In the genomic region with DNA sequence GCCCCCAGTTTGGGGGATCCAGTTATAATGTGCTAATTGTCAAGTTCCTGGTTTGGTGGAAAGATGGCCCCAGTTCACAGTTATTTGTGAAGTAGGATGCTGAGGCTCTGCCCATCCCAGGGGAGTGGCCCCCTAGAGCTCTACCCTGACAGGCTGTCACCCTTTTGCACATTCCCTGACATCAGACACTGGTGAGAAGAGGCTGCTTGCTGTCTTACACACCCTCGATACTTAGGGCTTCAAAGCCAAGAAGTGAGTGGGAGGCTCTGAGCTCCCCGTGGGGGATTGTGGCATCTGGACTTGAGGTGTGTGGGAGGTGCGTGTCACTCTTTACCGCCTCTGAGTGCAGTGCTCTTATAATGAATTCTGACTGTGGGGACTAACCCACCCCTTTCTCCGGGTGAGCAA, we compare ENCODE assay signal across 7 cellular contexts.
DNase-seq lines count a peak whose midpoint lies in the region; ATAC-seq and TF ChIP-seq lines count a peak whose summit lies in the region.

No MANE protein-coding gene starts in this region.

- CTCF ChIA-PET in activated CD8-positive, alpha-beta T cell treated with anti-CD3 and anti-CD28 coated beads, Interleukin-2, amount 10 ng/mL, durations not matched to agents 7 days and 5 days (lab: Charles Lee) = no interaction called here
- CTCF ChIA-PET in PC-3 (lab: Charles Lee) = no interaction called here

- H2AFZ ChIP-seq in PC-3 (ENCODE audit: low read length) = no peak overlapping the region

- H3K36me3 Mint-ChIP-seq in activated CD8-positive, alpha-beta T cell treated with anti-CD3 and anti-CD28 coated beads, Interleukin-2, amount 10 ng/mL, durations not matched to agents 7 days and 5 days (ENCODE audit: low read depth) = peaks cover 60% of the 10 kb centered on the region
- H3K36me3 Mint-ChIP-seq in osteocyte (ENCODE audit: unreplicated experiment) = no peaks in the 10 kb centered on the region

- no peak overlapping the region for H3K4me2 ChIP-seq in PC-3 (ENCODE audit: low read length)

- H3K9me2 ChIP-seq in PC-3 (replicated peaks; ENCODE audit: low read length) = no peaks in the 10 kb centered on the region

- no peak overlapping the region for H3K4me3 ChIP-seq in PC-3 (ENCODE audit: low read length)

- H4K20me1 ChIP-seq in PC-3 (ENCODE audit: low read length) = no peaks in the 10 kb centered on the region

- no peaks in the 10 kb centered on the region for H3K27me3 ChIP-seq in PC-3 (ENCODE audit: low read length)

- POLR2A ChIA-PET in activated CD8-positive, alpha-beta T cell treated with anti-CD3 and anti-CD28 coated beads, Interleukin-2, amount 10 ng/mL, durations not matched to agents 7 days and 5 days (lab: Charles Lee) = no interaction called here
- POLR2A ChIA-PET in PC-3 (lab: Charles Lee; ENCODE audit: unreplicated experiment) = no interaction called here

- peak; percentile 86 for ATAC-seq in GM19035 (IDR thresholded peaks at IDR 0.05; ENCODE audit: unreplicated experiment)
- peak; percentile 71 for ATAC-seq in HG02970 (IDR thresholded peaks at IDR 0.05; ENCODE audit: low FRiP score, unreplicated experiment)
- ATAC-seq in activated CD8-positive, alpha-beta T cell treated with anti-CD3 and anti-CD28 coated beads, Interleukin-2, amount 10 ng/mL, durations not matched to agents 7 days and 5 days = peak; percentile 72
- no peak for ATAC-seq in PC-3
- no peak for ATAC-seq in esophagus mucosa

- H3K79me2 ChIP-seq in PC-3 (ENCODE audit: low read length) = no peaks in the 10 kb centered on the region

- peak overlapping the region; percentile 36 for H3K27ac Mint-ChIP-seq in activated CD8-positive, alpha-beta T cell treated with anti-CD3 and anti-CD28 coated beads, Interleukin-2, amount 10 ng/mL, durations not matched to agents 7 days and 5 days
- no peak overlapping the region for H3K27ac Mint-ChIP-seq in osteocyte (ENCODE audit: unreplicated experiment)

- peaks cover 23% of the 10 kb centered on the region for H3K4me1 Mint-ChIP-seq in activated CD8-positive, alpha-beta T cell treated with anti-CD3 and anti-CD28 coated beads, Interleukin-2, amount 10 ng/mL, durations not matched to agents 7 days and 5 days (ENCODE audit: low read depth)
- peaks cover 17% of the 10 kb centered on the region for H3K4me1 Mint-ChIP-seq in osteocyte (ENCODE audit: unreplicated experiment)

- H3K4me1 ChIP-seq in PC-3 (ENCODE audit: insufficient read depth, low read length) = peaks cover 10% of the 10 kb centered on the region

- H3K9me3 Mint-ChIP-seq in activated CD8-positive, alpha-beta T cell treated with anti-CD3 and anti-CD28 coated beads, Interleukin-2, amount 10 ng/mL, durations not matched to agents 7 days and 5 days (ENCODE audit: insufficient read depth) = no peaks in the 10 kb centered on the region
- H3K9me3 Mint-ChIP-seq in osteocyte (ENCODE audit: unreplicated experiment) = no peaks in the 10 kb centered on the region

- H3K36me3 ChIP-seq in PC-3 (ENCODE audit: low read depth, low read length) = no peaks in the 10 kb centered on the region

- no peak overlapping the region for H3K9ac ChIP-seq in PC-3 (ENCODE audit: low read length)

- no peaks in the 10 kb centered on the region for H3K9me3 ChIP-seq in PC-3 (ENCODE audit: low read length)

- no peak overlapping the region for H3K27ac ChIP-seq in PC-3 (ENCODE audit: low read length)

- intact Hi-C loops in PC-3 (cut with micrococcal nuclease) = no loop called here

- no TSS peak for BruUV-seq in PC-3 (replicated peaks; lab: Mats Ljungman, UMichigan)

- peak; percentile 27 for DNase-seq in activated CD8-positive, alpha-beta T cell treated with anti-CD3 and anti-CD28 coated beads, Interleukin-2, amount 10 ng/mL, durations not matched to agents 7 days and 5 days
- DNase-seq in osteocyte (ENCODE audit: extremely low spot score, unreplicated experiment) (no peak), PC-3 (no peak), cerebellum (ENCODE audit: low spot score) (no peak)

- no peak overlapping the region for H3K4me3 Mint-ChIP-seq in activated CD8-positive, alpha-beta T cell treated with anti-CD3 and anti-CD28 coated beads, Interleukin-2, amount 10 ng/mL, durations not matched to agents 7 days and 5 days
- no peak overlapping the region for H3K4me3 Mint-ChIP-seq in osteocyte (ENCODE audit: unreplicated experiment)

- TF ChIP-seq CTCF in osteocyte (IDR thresholded peaks at IDR 0.05) (peak; percentile 21), PC-3 (conservative IDR thresholded peaks at IDR 0.05; ENCODE audit: low read depth, low read length) (no peak)

- H3K27me3 Mint-ChIP-seq in activated CD8-positive, alpha-beta T cell treated with anti-CD3 and anti-CD28 coated beads, Interleukin-2, amount 10 ng/mL, durations not matched to agents 7 days and 5 days (ENCODE audit: low read depth) = no peaks in the 10 kb centered on the region
- H3K27me3 Mint-ChIP-seq in osteocyte (ENCODE audit: unreplicated experiment) = no peaks in the 10 kb centered on the region

- no peaks in the 10 kb centered on the region for H3F3A ChIP-seq in PC-3 (ENCODE audit: low read length, unreplicated experiment)

Comparison
In these comparisons a context has a peak if more than half of its experiments do, and no peak if none do; other contexts are left out.
1. ATAC-seq: peak in GM19035 (single experiment), HG02970 (single experiment) and activated CD8-positive, alpha-beta T cell treated with anti-CD3 and anti-CD28 coated beads, Interleukin-2, amount 10 ng/mL, durations not matched to agents 7 days and 5 days (single experiment); none in PC-3 (single experiment) and esophagus mucosa (single experiment).